In genomic region chr10:84097787-84098353, GRCh38 we compare ENCODE assay signal across 9 cellular contexts. TPM values are rescaled to one million over a fixed set of nuclear protein-coding genes. Genes with fewer than 3 reads are reported as not detected.
DNase-seq lines count a peak whose midpoint lies in the region; ATAC-seq and TF ChIP-seq lines count a peak whose summit lies in the region.
"Had no signal": no experiment of that assay in that cellular context is flagged by ENCODE, and none has a peak within 500 bp of the region (broad histone marks: within the 10 kb centered on the region; RNA-seq: fewer than 3 reads in every experiment).

No MANE protein-coding gene starts in this region.

- POLR2A ChIA-PET in activated CD4-positive, alpha-beta T cell treated with anti-CD3 and anti-CD28 coated beads, Interleukin-2, amount 10 ng/mL, durations not matched to agents 7 days and 5 days (lab: Charles Lee): no interaction called here

- no peak overlapping the region for H3K4me3 Mint-ChIP-seq in activated CD4-positive, alpha-beta T cell treated with anti-CD3 and anti-CD28 coated beads, Interleukin-2, amount 10 ng/mL, durations not matched to agents 7 days and 5 days
- no peak overlapping the region for H3K4me3 Mint-ChIP-seq in natural killer cell
- H3K4me3 Mint-ChIP-seq: CD8-positive, alpha-beta memory T cell had no signal

- no peak for ATAC-seq in natural killer cell

- no peaks in the 10 kb centered on the region for H3K4me1 Mint-ChIP-seq in activated CD4-positive, alpha-beta T cell treated with anti-CD3 and anti-CD28 coated beads, Interleukin-2, amount 10 ng/mL, durations not matched to agents 7 days and 5 days
- no peaks in the 10 kb centered on the region for H3K4me1 Mint-ChIP-seq in natural killer cell
- H3K4me1 Mint-ChIP-seq: CD8-positive, alpha-beta memory T cell had no signal

- intact Hi-C loops in natural killer cell (cut with micrococcal nuclease): no loop called here

- H3K36me3 Mint-ChIP-seq in activated CD4-positive, alpha-beta T cell treated with anti-CD3 and anti-CD28 coated beads, Interleukin-2, amount 10 ng/mL, durations not matched to agents 7 days and 5 days (ENCODE audit: low read depth): no peaks in the 10 kb centered on the region
- no peaks in the 10 kb centered on the region for H3K36me3 Mint-ChIP-seq in natural killer cell
- H3K36me3 Mint-ChIP-seq: CD8-positive, alpha-beta memory T cell had no signal

- peak; percentile 25 for DNase-seq in NCI-H510A treated with DMSO at 0.1 percent for 48 hours (lab: John Stamatoyannopoulos, UW)
- no peak for DNase-seq in NCI-H510A (lab: John Stamatoyannopoulos, UW)
- DNase-seq in NCI-H2081 treated with DMSO at 0.1 percent for 48 hours (lab: John Stamatoyannopoulos, UW): peak; percentile 25
- DNase-seq in dermis microvascular lymphatic vessel endothelial cell (ENCODE audit: low read depth in 2 of 2): peak; percentile 11 to 22
- peak; percentile 31 for DNase-seq in renal cortical epithelial cell (ENCODE audit: low read depth)
- no peak for DNase-seq in activated CD4-positive, alpha-beta T cell treated with anti-CD3 and anti-CD28 coated beads, Interleukin-2, amount 10 ng/mL, durations not matched to agents 7 days and 5 days
- no peak for DNase-seq in T-helper 1 cell
- no peak for DNase-seq in natural killer cell
- DNase-seq: CD8-positive, alpha-beta memory T cell had no signal

- H3K27ac Mint-ChIP-seq in activated CD4-positive, alpha-beta T cell treated with anti-CD3 and anti-CD28 coated beads, Interleukin-2, amount 10 ng/mL, durations not matched to agents 7 days and 5 days: no peak overlapping the region
- no peak overlapping the region for H3K27ac Mint-ChIP-seq in natural killer cell
- H3K27ac Mint-ChIP-seq: CD8-positive, alpha-beta memory T cell had no signal

- peaks cover 17% of the 10 kb centered on the region for H3K27me3 Mint-ChIP-seq in activated CD4-positive, alpha-beta T cell treated with anti-CD3 and anti-CD28 coated beads, Interleukin-2, amount 10 ng/mL, durations not matched to agents 7 days and 5 days
- peaks cover 7 to 27% of the 10 kb centered on the region in 2 donors for H3K27me3 Mint-ChIP-seq in natural killer cell (ENCODE audit: low read depth in 2 of 2)

- H3K9me3 Mint-ChIP-seq in activated CD4-positive, alpha-beta T cell treated with anti-CD3 and anti-CD28 coated beads, Interleukin-2, amount 10 ng/mL, durations not matched to agents 7 days and 5 days: no peaks in the 10 kb centered on the region
- no peaks in the 10 kb centered on the region for H3K9me3 Mint-ChIP-seq in natural killer cell
- H3K9me3 Mint-ChIP-seq: CD8-positive, alpha-beta memory T cell had no signal

- no peak for TF ChIP-seq CTCF in natural killer cell (IDR thresholded peaks at IDR 0.05)

- CTCF ChIA-PET in activated CD4-positive, alpha-beta T cell treated with anti-CD3 and anti-CD28 coated beads, Interleukin-2, amount 10 ng/mL, durations not matched to agents 7 days and 5 days (lab: Charles Lee): interaction anchor here (0.6 kb wide), 1 partner anchor 1985 kb away, joined by 4 read pairs; no protein-coding TSS in a partner anchor

RNA-seq across cellular contexts. Expression of gene GHITM, which starts 41.4 kb away (rescaled TPM):
- 177 and 208 TPM in 2 replicates for total RNA-seq in dermis microvascular lymphatic vessel endothelial cell
- total RNA-seq in renal cortical epithelial cell: 215 and 338 TPM in 2 replicates
- 100 to 1,000 TPM; 101 to 112 TPM for total RNA-seq in activated CD4-positive, alpha-beta T cell treated with anti-CD3 and anti-CD28 coated beads, Interleukin-2, amount 10 ng/mL, durations not matched to agents 7 days and 5 days
- 10 to 100 TPM; 84.3 to 89.3 (median 87.9) TPM for total RNA-seq in natural killer cell

Comparison
In these comparisons a context has a peak if more than half of its experiments do, and no peak if none do; other contexts are left out.
1. DNase-seq: peak in NCI-H510A treated with DMSO at 0.1 percent for 48 hours (single experiment), NCI-H2081 treated with DMSO at 0.1 percent for 48 hours (single experiment), dermis microvascular lymphatic vessel endothelial cell (2 of 2) and renal cortical epithelial cell (single experiment); none in NCI-H510A (single experiment), activated CD4-positive, alpha-beta T cell treated with anti-CD3 and anti-CD28 coated beads, Interleukin-2, amount 10 ng/mL, durations not matched to agents 7 days and 5 days (single experiment), T-helper 1 cell (0 of 5) and natural killer cell (single experiment).